ENCODE assay signal across 9 cellular contexts in genomic region chr7:28180031-28180363, GRCh38. TPM values are rescaled to one million over a fixed set of nuclear protein-coding genes. Genes with fewer than 3 reads are reported as not detected.
DNase-seq lines count a peak whose midpoint lies in the region; FAIRE-seq and TF ChIP-seq lines count a peak whose summit lies in the region.
"Had no signal": no experiment of that assay in that cellular context is flagged by ENCODE, and none has a peak within 500 bp of the region (broad histone marks: within the 10 kb centered on the region; RNA-seq: fewer than 3 reads in every experiment).

No MANE protein-coding gene starts in this region.

- no peak overlapping the region for H3K4me2 ChIP-seq in BLaER1
- peak overlapping the region; percentile 90 for H3K4me2 ChIP-seq in neural progenitor cell
- H3K4me2 ChIP-seq in H9 (ENCODE audit: insufficient read depth, insufficient read length, low read length) = no peak overlapping the region

- intact Hi-C loops in dendritic cell treated with granulocyte-macrophage colony-stimulating factor and Interleukin-4, amounts not matched to agents 40 ng/mL and 50 ng/mL, for 4 days (cut with micrococcal nuclease) = loop anchor here (10.0 kb wide), 1 partner anchor 95 kb away; no protein-coding TSS in a partner anchor

- peaks cover 9% of the 10 kb centered on the region for H3K23me2 ChIP-seq in H9 (ENCODE audit: insufficient read length, low read depth, low read length, poor library complexity, severe bottlenecking)

- no peak overlapping the region for H4K5ac ChIP-seq in H9 (ENCODE audit: insufficient read length, low read depth, low read length)

- TF ChIP-seq POLR2A in GM12891 (IDR thresholded peaks at IDR 0.05; ENCODE audit: low read depth, low read length) = no peak

- no peak overlapping the region for H2BK20ac ChIP-seq in H9 (ENCODE audit: low read depth, low read length, poor library complexity, severe bottlenecking)

- peak overlapping the region; percentile 82 for H3K27ac Mint-ChIP-seq in dendritic cell treated with granulocyte-macrophage colony-stimulating factor and Interleukin-4, amounts not matched to agents 40 ng/mL and 50 ng/mL, for 4 days
- H3K27ac Mint-ChIP-seq in neural progenitor cell (no peak overlapping the region), glutamatergic neuron (ENCODE audit: unreplicated experiment) (no peak overlapping the region), H9 (no peak overlapping the region)
- H3K27ac Mint-ChIP-seq: activated CD4-positive, alpha-beta T cell treated with anti-CD3 and anti-CD28 coated beads, Interleukin-2, amount 10 ng/mL, durations not matched to agents 7 days and 5 days had no signal

- no peak overlapping the region for H3K56ac ChIP-seq in H9 (ENCODE audit: insufficient read length, low read depth, low read length)

- H2BK12ac ChIP-seq in H9 (ENCODE audit: insufficient read length, low read depth, low read length) = no peak overlapping the region

- H3K9ac ChIP-seq in BLaER1 (peak overlapping the region; percentile 77), HUES6 (ENCODE audit: low read length) (no peak overlapping the region), neural progenitor cell (no peak overlapping the region), H9 (ENCODE audit: extremely low read depth, insufficient read length, low read length) (no peak overlapping the region)

- peaks cover 7% of the 10 kb centered on the region for H3F3A ChIP-seq in neural progenitor cell (ENCODE audit: low read depth)

- no peak overlapping the region for H3K4ac ChIP-seq in H9 (ENCODE audit: low read depth, low read length)

- H3K27ac ChIP-seq in BLaER1 = no peak overlapping the region
- H3K27ac ChIP-seq in HUES6 (ENCODE audit: low read depth, low read length) = no peak overlapping the region
- no peak overlapping the region for H3K27ac ChIP-seq in neural progenitor cell
- no peak overlapping the region for H3K27ac ChIP-seq in H9 (ENCODE audit: insufficient read length, low read depth, low read length)

- H3K18ac ChIP-seq in H9 (ENCODE audit: insufficient read length, low read depth, low read length) = no peak overlapping the region

- no peaks in the 10 kb centered on the region for H3K27me3 ChIP-seq in BLaER1
- peaks cover 5% of the 10 kb centered on the region for H3K27me3 ChIP-seq in HUES6 (ENCODE audit: control insufficient read depth, insufficient read depth, low read length)
- peaks cover 53% of the 10 kb centered on the region for H3K27me3 ChIP-seq in neural progenitor cell
- no peaks in the 10 kb centered on the region for H3K27me3 ChIP-seq in H9 (ENCODE audit: insufficient read depth, low read length)

- no peak overlapping the region for H2AFZ ChIP-seq in neural progenitor cell (replicated peaks)
- H2AFZ ChIP-seq in H9 (ENCODE audit: low read length) = no peak overlapping the region

- TF ChIP-seq CTCF in neural progenitor cell (IDR thresholded peaks at IDR 0.05) = no peak
- no peak for TF ChIP-seq CTCF in glutamatergic neuron (IDR thresholded peaks at IDR 0.05; ENCODE audit: partially characterized antibody, unreplicated experiment)
- no peak for TF ChIP-seq CTCF in H9 (conservative IDR thresholded peaks at IDR 0.05)

- H3K9me3 Mint-ChIP-seq in dendritic cell treated with granulocyte-macrophage colony-stimulating factor and Interleukin-4, amounts not matched to agents 40 ng/mL and 50 ng/mL, for 4 days = no peaks in the 10 kb centered on the region
- H3K9me3 Mint-ChIP-seq in neural progenitor cell = peaks cover 2% of the 10 kb centered on the region
- H3K9me3 Mint-ChIP-seq in glutamatergic neuron (ENCODE audit: unreplicated experiment) = peaks cover 9% of the 10 kb centered on the region
- peaks cover 0 to 2% of the 10 kb centered on the region in 2 experiments; a peak in 1 of 5 replicates for H3K9me3 Mint-ChIP-seq in H9
- H3K9me3 Mint-ChIP-seq: activated CD4-positive, alpha-beta T cell treated with anti-CD3 and anti-CD28 coated beads, Interleukin-2, amount 10 ng/mL, durations not matched to agents 7 days and 5 days had no signal

- H3K79me2 ChIP-seq in neural progenitor cell (ENCODE audit: low read depth) (no peaks in the 10 kb centered on the region), H9 (ENCODE audit: insufficient read depth, low read length) (peaks cover 10% of the 10 kb centered on the region; the same call in 1 of the 2 replicates)

- no peaks in the 10 kb centered on the region for H3K27me3 Mint-ChIP-seq in dendritic cell treated with granulocyte-macrophage colony-stimulating factor and Interleukin-4, amounts not matched to agents 40 ng/mL and 50 ng/mL, for 4 days
- peaks cover 14% of the 10 kb centered on the region for H3K27me3 Mint-ChIP-seq in neural progenitor cell (ENCODE audit: insufficient read depth, low read depth)
- peaks cover 8% of the 10 kb centered on the region for H3K27me3 Mint-ChIP-seq in glutamatergic neuron (ENCODE audit: unreplicated experiment)
- peaks cover 11% of the 10 kb centered on the region for H3K27me3 Mint-ChIP-seq in H9 (ENCODE audit: low read depth)

- peaks cover 36% of the 10 kb centered on the region for H3K4me1 Mint-ChIP-seq in dendritic cell treated with granulocyte-macrophage colony-stimulating factor and Interleukin-4, amounts not matched to agents 40 ng/mL and 50 ng/mL, for 4 days (ENCODE audit: low read depth)
- H3K4me1 Mint-ChIP-seq in neural progenitor cell (peaks cover 8% of the 10 kb centered on the region), glutamatergic neuron (ENCODE audit: low read depth, unreplicated experiment) (peaks cover 5% of the 10 kb centered on the region), H9 (peaks cover 24 to 38% of the 10 kb centered on the region in 2 experiments)

- H3K4me3 Mint-ChIP-seq in dendritic cell treated with granulocyte-macrophage colony-stimulating factor and Interleukin-4, amounts not matched to agents 40 ng/mL and 50 ng/mL, for 4 days = peak overlapping the region; percentile 53
- no peak overlapping the region for H3K4me3 Mint-ChIP-seq in neural progenitor cell
- H3K4me3 Mint-ChIP-seq in glutamatergic neuron (ENCODE audit: unreplicated experiment) = no peak overlapping the region
- peak overlapping the region in 1 of 2 experiments; percentile 80; a peak in 2 of 5 replicates for H3K4me3 Mint-ChIP-seq in H9

- no peak for FAIRE-seq in GM12891 (lab: Jason Lieb, UNC)

- H3K4me3 ChIP-seq in BLaER1 = peak overlapping the region; percentile 74
- H3K4me3 ChIP-seq in HUES6 (ENCODE audit: low read depth, low read length) = peak overlapping the region; percentile 77
- H3K4me3 ChIP-seq in neural progenitor cell = peak overlapping the region; percentile 78

- H3K36me3 Mint-ChIP-seq in dendritic cell treated with granulocyte-macrophage colony-stimulating factor and Interleukin-4, amounts not matched to agents 40 ng/mL and 50 ng/mL, for 4 days (ENCODE audit: low read depth) = no peaks in the 10 kb centered on the region
- H3K36me3 Mint-ChIP-seq in neural progenitor cell (peaks cover 2% of the 10 kb centered on the region), glutamatergic neuron (ENCODE audit: unreplicated experiment) (no peaks in the 10 kb centered on the region), H9 (ENCODE audit: insufficient read depth in 1 of 3, low read depth in 3 of 3) (peaks cover 0 to 2% (median 0%) of the 10 kb centered on the region in 3 experiments; a peak in 1 of 7 replicates)

- H4K20me1 ChIP-seq in BLaER1 (0 out of 2 replicates have a peak, but pooled peaks cover 25% of the 10 kb centered on the region), neural progenitor cell (ENCODE audit: low read depth) (no peaks in the 10 kb centered on the region), H9 (ENCODE audit: control insufficient read depth, insufficient read depth, insufficient read length) (no peaks in the 10 kb centered on the region)

- no peaks in the 10 kb centered on the region for H3K79me1 ChIP-seq in H9 (ENCODE audit: insufficient read depth, low read depth, low read length, poor library complexity, severe bottlenecking)

- H3K14ac ChIP-seq in H9 (ENCODE audit: insufficient read depth, low read length) = no peak overlapping the region

- H2BK15ac ChIP-seq in H9 (ENCODE audit: low read depth, low read length) = no peak overlapping the region

- WGBS in H9 (ENCODE audit: extremely low coverage, insufficient read length, low lambda C conversion rate) = no CpG with 5 or more reads among the region's 55 CpGs

- H3T11ph ChIP-seq in H9 (ENCODE audit: low read length) = no peak overlapping the region

- H3K4me1 ChIP-seq in BLaER1 = peaks cover 31% of the 10 kb centered on the region
- peaks cover 44% of the 10 kb centered on the region for H3K4me1 ChIP-seq in HUES6 (ENCODE audit: control insufficient read depth, insufficient read depth, low read length)
- no peaks in the 10 kb centered on the region for H3K4me1 ChIP-seq in neural progenitor cell
- peaks cover 16% of the 10 kb centered on the region for H3K4me1 ChIP-seq in H9 (ENCODE audit: insufficient read depth, low read length)

- H2AK5ac ChIP-seq in H9 (ENCODE audit: insufficient read length, low read length) = no peak overlapping the region

- H3K23ac ChIP-seq in H9 (ENCODE audit: insufficient read length, low read depth, low read length) = no peak overlapping the region

- no peak overlapping the region for H4K91ac ChIP-seq in H9 (ENCODE audit: insufficient read length, low read depth, low read length)

- H2BK120ac ChIP-seq in H9 (ENCODE audit: low read depth, low read length, poor library complexity, severe bottlenecking) = no peak overlapping the region

- no peak overlapping the region for H4K8ac ChIP-seq in H9 (replicated peaks; ENCODE audit: insufficient read length, low read depth, low read length)

- no peak overlapping the region for H2BK5ac ChIP-seq in H9 (ENCODE audit: insufficient read length, low read length)

- DNase-seq in neural progenitor cell (ENCODE audit: low spot score) = no peak
- no peak for DNase-seq in NCI-H2107 (lab: John Stamatoyannopoulos, UW)
- no peak for DNase-seq in glutamatergic neuron
- DNase-seq in H9 = no peak
- no peak for DNase-seq in GM12891 (ENCODE audit: insufficient read length, low spot score)

- no peaks in the 10 kb centered on the region for H3K36me3 ChIP-seq in BLaER1
- H3K36me3 ChIP-seq in HUES6 (ENCODE audit: control insufficient read depth, insufficient read depth, low read length) = no peaks in the 10 kb centered on the region
- H3K36me3 ChIP-seq in neural progenitor cell = no peaks in the 10 kb centered on the region

- H3K9me3 ChIP-seq in BLaER1 = no peaks in the 10 kb centered on the region
- no peaks in the 10 kb centered on the region for H3K9me3 ChIP-seq in HUES6 (ENCODE audit: control insufficient read depth, insufficient read depth, low read depth, low read length)
- H3K9me3 ChIP-seq in neural progenitor cell (ENCODE audit: low read depth) = no peaks in the 10 kb centered on the region
- H3K9me3 ChIP-seq in H9 (ENCODE audit: control insufficient read depth, low read depth, low read length) = no peaks in the 10 kb centered on the region

TF ChIP-seq in GM12891, 5 proteins besides CTCF, POLR2A, EP300 and RAD21 (continues in another document):
- TF ChIP-seq TAF1 (IDR thresholded peaks at IDR 0.05; ENCODE audit: low read depth, low read length) = no peak
- TF ChIP-seq POLR2AphosphoS5 (IDR thresholded peaks at IDR 0.05; ENCODE audit: low read depth, low read length) = no peak
- no peak for TF ChIP-seq PAX5 (IDR thresholded peaks at IDR 0.05; ENCODE audit: insufficient read depth, low read length, severe bottlenecking)
- no peak for TF ChIP-seq SPI1 (IDR thresholded peaks at IDR 0.05; ENCODE audit: low read depth, low read length)

RNA-seq across cellular contexts. Expression of gene JAZF1, which starts 0.6 kb away (rescaled TPM):
- total RNA-seq in neural progenitor cell (ENCODE audit: low replicate concordance) (1.3 and 3.1 TPM in 2 replicates), glutamatergic neuron (ENCODE audit: unreplicated experiment) (14.1 TPM), H9 (2021) (7.6 and 9.1 TPM in 2 replicates)
- 0.19 TPM for polyA plus RNA-seq in GM12891 (2012; ENCODE audit: low read depth, missing spikeins)
